8 cellular contexts compared by ENCODE assay signal in the genomic region with DNA sequence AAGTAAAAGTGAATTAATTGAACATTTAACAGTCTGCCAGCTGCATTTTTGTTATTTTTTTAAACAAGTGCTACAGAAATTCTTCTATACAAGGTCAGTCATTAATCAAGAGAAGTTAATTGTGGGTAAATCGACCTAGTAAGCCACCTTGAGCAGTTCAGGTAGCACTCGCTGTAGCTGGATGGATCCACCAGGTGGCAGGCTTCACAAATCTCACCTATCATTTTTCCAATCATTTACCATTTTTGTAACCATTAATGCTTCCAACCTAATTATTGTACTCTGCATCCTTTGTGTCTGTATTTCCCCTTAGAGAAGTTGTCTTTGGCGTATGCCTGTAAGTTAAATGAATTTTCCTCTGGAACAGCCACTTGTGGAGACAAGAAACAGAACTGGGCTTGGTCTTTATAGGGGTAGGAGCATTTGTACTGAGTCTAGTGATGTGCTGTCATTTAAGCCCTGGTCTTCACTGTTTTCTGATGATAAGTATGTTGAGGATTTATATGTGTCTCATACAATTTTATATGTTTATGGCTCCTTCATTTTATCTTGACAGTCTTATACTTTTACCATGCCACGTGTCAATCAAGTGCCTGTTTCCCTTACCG. TPM values are rescaled to one million over a fixed set of nuclear protein-coding genes. Genes with fewer than 3 reads are reported as not detected.
DNase-seq lines count a peak whose midpoint lies in the region; ATAC-seq and TF ChIP-seq lines count a peak whose summit lies in the region.

No MANE protein-coding gene starts in this region.

- H3K79me2 ChIP-seq in parathyroid adenoma: peaks cover 2% of the 10 kb centered on the region

- H3K4me3 Mint-ChIP-seq in activated CD8-positive, alpha-beta T cell treated with anti-CD3 and anti-CD28 coated beads for 36 hours: no peak overlapping the region

- no peak overlapping the region for H2AFZ ChIP-seq in parathyroid adenoma

- POLR2A ChIA-PET in activated CD8-positive, alpha-beta T cell treated with anti-CD3 and anti-CD28 coated beads for 36 hours (lab: Charles Lee): no interaction called here

- ATAC-seq in GM21390 (IDR thresholded peaks at IDR 0.05; ENCODE audit: unreplicated experiment) (peak; percentile 60), omental fat pad (ENCODE audit: low FRiP score) (no peak)
- peak; percentile 81 for ATAC-seq in activated CD8-positive, alpha-beta T cell treated with anti-CD3 and anti-CD28 coated beads for 36 hours

- H3K4me1 Mint-ChIP-seq in activated CD8-positive, alpha-beta T cell treated with anti-CD3 and anti-CD28 coated beads for 36 hours (ENCODE audit: low read depth): peaks cover 39% of the 10 kb centered on the region

- no peaks in the 10 kb centered on the region for H3K27me3 ChIP-seq in parathyroid adenoma (ENCODE audit: control insufficient read depth, insufficient read depth, low read length)

- no peaks in the 10 kb centered on the region for H3K27me3 Mint-ChIP-seq in activated CD8-positive, alpha-beta T cell treated with anti-CD3 and anti-CD28 coated beads for 36 hours

- TF ChIP-seq CTCF in NB4 (IDR thresholded peaks at IDR 0.05; ENCODE audit: low read depth, low read length) (peak; percentile 69), epithelial cell of proximal tubule (conservative IDR thresholded peaks at IDR 0.05; ENCODE audit: low read depth, low read length) (peak; percentile 91), parathyroid adenoma (IDR thresholded peaks at IDR 0.05) (peak; percentile 76), omental fat pad (IDR thresholded peaks at IDR 0.05) (peak in 1 of 3 donors; percentile 12)
- peak; percentile 92 for TF ChIP-seq CTCF in activated CD8-positive, alpha-beta T cell treated with anti-CD3 and anti-CD28 coated beads for 36 hours (IDR thresholded peaks at IDR 0.05)

- H3K36me3 ChIP-seq in parathyroid adenoma (ENCODE audit: control insufficient read depth, insufficient read depth, low read length): no peaks in the 10 kb centered on the region

- intact Hi-C loops in activated CD8-positive, alpha-beta T cell treated with anti-CD3 and anti-CD28 coated beads for 36 hours (cut with micrococcal nuclease): loop anchor here (1.0 to 10.0 kb wide), 2 partner anchors 52 to 152 kb away; no protein-coding TSS in a partner anchor

- TF ChIP-seq POLR2A in NB4 (IDR thresholded peaks at IDR 0.05; ENCODE audit: extremely low read depth, insufficient read length): no peak

- peaks cover 4% of the 10 kb centered on the region for H3K4me1 ChIP-seq in parathyroid adenoma

- H3K4me2 ChIP-seq in parathyroid adenoma (ENCODE audit: low read length): no peak overlapping the region

- DNase-seq in DMS53 treated with DMSO at 0.1 percent for 48 hours (lab: John Stamatoyannopoulos, UW; ENCODE audit: unreplicated experiment): peak; percentile 38
- peak; percentile 36 for DNase-seq in NB4 (ENCODE audit: low read depth)
- peak; percentile 67 for DNase-seq in activated CD8-positive, alpha-beta T cell treated with anti-CD3 and anti-CD28 coated beads for 36 hours
- DNase-seq in epithelial cell of proximal tubule (ENCODE audit: low read depth): no peak
- DNase-seq in omental fat pad (ENCODE audit: low spot score): no peak
- no peak for DNase-seq in DMS153 (lab: John Stamatoyannopoulos, UW)

- no peak overlapping the region for H3K9ac ChIP-seq in parathyroid adenoma

- CTCF ChIA-PET in activated CD8-positive, alpha-beta T cell treated with anti-CD3 and anti-CD28 coated beads for 36 hours (lab: Charles Lee): interaction anchor here (0.6 to 18.9 kb wide), 23 partner anchors 9 to 320 kb away, joined by 3 to 349 read pairs (median 4); a partner anchor contains a TSS

- H3K4me3 ChIP-seq in NB4 (ENCODE audit: low read depth, low read length): no peak overlapping the region
- no peak overlapping the region for H3K4me3 ChIP-seq in epithelial cell of proximal tubule (ENCODE audit: low read depth, low read length)
- no peak overlapping the region for H3K4me3 ChIP-seq in parathyroid adenoma (ENCODE audit: low read depth, low read length)

- no peaks in the 10 kb centered on the region for H3K9me3 Mint-ChIP-seq in activated CD8-positive, alpha-beta T cell treated with anti-CD3 and anti-CD28 coated beads for 36 hours

- no peaks in the 10 kb centered on the region for H3K9me3 ChIP-seq in parathyroid adenoma (ENCODE audit: control insufficient read depth, low read length)

- peak overlapping the region; percentile 21 for H3K27ac Mint-ChIP-seq in activated CD8-positive, alpha-beta T cell treated with anti-CD3 and anti-CD28 coated beads for 36 hours

- no peaks in the 10 kb centered on the region for H3K36me3 Mint-ChIP-seq in activated CD8-positive, alpha-beta T cell treated with anti-CD3 and anti-CD28 coated beads for 36 hours (ENCODE audit: low read depth)

- H3K27ac ChIP-seq in parathyroid adenoma: no peak overlapping the region

RNA-seq across cellular contexts. Expression of a gene that starts 39.5 kb away (rescaled TPM):
- total RNA-seq in activated CD8-positive, alpha-beta T cell treated with anti-CD3 and anti-CD28 coated beads for 36 hours: not detected
- total RNA-seq in epithelial cell of proximal tubule: not detected in 2 replicates
- 1 to 10 TPM; 1.2 to 9.2 (median 2.5) TPM for total RNA-seq in omental fat pad

Comparison
In these comparisons a context has a peak if more than half of its experiments do, and no peak if none do; other contexts are left out.
1. DNase-seq: peak in DMS53 treated with DMSO at 0.1 percent for 48 hours (single experiment), NB4 (single experiment) and activated CD8-positive, alpha-beta T cell treated with anti-CD3 and anti-CD28 coated beads for 36 hours (single experiment); none in epithelial cell of proximal tubule (single experiment), omental fat pad (single experiment) and DMS153 (single experiment).